In the genomic region with DNA sequence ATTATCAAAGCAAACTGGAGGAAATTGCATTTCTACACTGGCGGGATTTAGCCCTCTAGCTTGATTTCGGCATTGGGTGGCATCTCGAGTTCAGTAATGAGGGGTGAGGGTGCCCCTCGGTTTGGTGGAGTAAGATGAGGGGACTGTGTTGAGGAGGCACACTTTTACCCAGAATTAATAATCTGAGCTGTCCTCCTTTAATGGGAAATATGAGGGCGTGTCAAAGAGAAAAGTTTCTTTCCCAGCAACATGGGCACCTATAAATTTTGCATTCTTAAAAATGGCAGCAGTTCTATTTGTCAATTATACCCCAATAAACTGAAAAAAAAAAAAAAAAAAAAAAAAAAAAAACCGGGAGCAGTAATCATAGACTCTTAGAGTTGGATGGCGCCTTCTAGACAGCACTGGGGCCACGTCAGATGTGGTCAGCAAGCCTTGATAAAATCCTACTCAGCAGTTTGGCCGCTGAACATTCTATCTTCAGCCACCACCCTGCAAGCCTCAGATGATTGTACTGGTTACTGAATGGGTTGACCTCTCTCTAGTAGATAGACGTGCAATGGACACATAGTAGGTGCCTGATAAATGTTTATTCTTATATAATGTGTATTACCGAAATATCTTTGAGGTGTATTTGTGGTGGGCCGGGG, we compare ENCODE assay signal across 8 cellular contexts. TPM values are rescaled to one million over a fixed set of nuclear protein-coding genes. Genes with fewer than 3 reads are reported as not detected.
DNase-seq lines count a peak whose midpoint lies in the region; TF ChIP-seq lines count a peak whose summit lies in the region.

No MANE protein-coding gene starts in this region.

- no peak for TF ChIP-seq EP300 in esophagus muscularis mucosa (IDR thresholded peaks at IDR 0.05)

- H3K9me3 Mint-ChIP-seq in neural crest cell: no peaks in the 10 kb centered on the region

- H3K4me1 Mint-ChIP-seq in neural crest cell: peaks cover 15% of the 10 kb centered on the region

- no peaks in the 10 kb centered on the region for H3K79me2 ChIP-seq in Karpas-422 (ENCODE audit: low read length)

- no peaks in the 10 kb centered on the region for H3K27me3 ChIP-seq in GM06990 (replicated peaks; ENCODE audit: control insufficient read depth, insufficient read depth, low read length)
- H3K27me3 ChIP-seq in SJCRH30: no peaks in the 10 kb centered on the region
- peaks cover 0 to 40% (median 4%) of the 10 kb centered on the region in 4 donors for H3K27me3 ChIP-seq in esophagus muscularis mucosa
- H3K27me3 ChIP-seq in Karpas-422 (ENCODE audit: low read length): no peaks in the 10 kb centered on the region

- no peak for DNase-seq in GM06990 (ENCODE audit: extremely low read depth, insufficient read length)
- DNase-seq in SJCRH30: peak in 1 of 2 experiments; percentile 14
- no peak for DNase-seq in esophagus muscularis mucosa (ENCODE audit: extremely low spot score)
- DNase-seq in neural crest cell (ENCODE audit: low read depth, low spot score): no peak
- DNase-seq in GM03348 (ENCODE audit: low spot score): no peak
- DNase-seq in foreskin melanocyte: no peak
- DNase-seq in Karpas-422: no peak
- DNase-seq in SIG-M5 treated with dmso at 0.1 percent for 504 hours (lab: John Stamatoyannopoulos, UW; ENCODE audit: unreplicated experiment): no peak

- TF ChIP-seq CTCF in GM06990 (IDR thresholded peaks at IDR 0.05; ENCODE audit: insufficient read depth, low read length, poor library complexity, severe bottlenecking): no peak
- no peak for TF ChIP-seq CTCF in esophagus muscularis mucosa (IDR thresholded peaks at IDR 0.05)
- no peak for TF ChIP-seq CTCF in neural crest cell (conservative IDR thresholded peaks at IDR 0.05)

- no peaks in the 10 kb centered on the region for H3K4me1 ChIP-seq in SJCRH30
- peaks cover 8 to 31% (median 27%) of the 10 kb centered on the region in 4 donors for H3K4me1 ChIP-seq in esophagus muscularis mucosa
- H3K4me1 ChIP-seq in Karpas-422 (ENCODE audit: low read length): no peaks in the 10 kb centered on the region

- H3K36me3 ChIP-seq in GM06990 (ENCODE audit: control insufficient read depth, insufficient read depth, low read length) (no peaks in the 10 kb centered on the region), SJCRH30 (no peaks in the 10 kb centered on the region), esophagus muscularis mucosa (no peaks in the 10 kb centered on the region), Karpas-422 (ENCODE audit: insufficient read depth, low read length) (no peaks in the 10 kb centered on the region)

- H3K4me2 ChIP-seq in Karpas-422 (ENCODE audit: low read depth, low read length, poor library complexity, severe bottlenecking): no peak overlapping the region

- no peaks in the 10 kb centered on the region for H3K36me3 Mint-ChIP-seq in neural crest cell (ENCODE audit: low read depth)

- H3K9me2 ChIP-seq in Karpas-422 (replicated peaks; ENCODE audit: insufficient read depth, low read length): no peaks in the 10 kb centered on the region

- H3K27ac ChIP-seq in SJCRH30 (no peak overlapping the region), esophagus muscularis mucosa (replicated peaks in 1 of 4) (peak overlapping the region; percentile 65 to 80 (median 75)), Karpas-422 (ENCODE audit: low read length) (no peak overlapping the region)

- H3K4me3 ChIP-seq in GM06990 (replicated peaks; ENCODE audit: low read depth, low read length): peak overlapping the region; percentile 65; the same call in 1 of the 2 replicates
- peak overlapping the region; percentile 63 for H3K4me3 ChIP-seq in SJCRH30
- H3K4me3 ChIP-seq in esophagus muscularis mucosa: peak overlapping the region; percentile 62 to 81 (median 70)
- no peak overlapping the region for H3K4me3 ChIP-seq in Karpas-422 (ENCODE audit: low read length)

- intact Hi-C loops in esophagus muscularis mucosa (cut with DNase I): no loop called here

- WGBS in esophagus muscularis mucosa: 35% methylated on average over 12 of the region's 12 CpGs

- no peak overlapping the region for H3K27ac Mint-ChIP-seq in neural crest cell (ENCODE audit: unreplicated experiment)

- H3K9me3 ChIP-seq in SJCRH30 (replicated peaks): no peaks in the 10 kb centered on the region
- H3K9me3 ChIP-seq in esophagus muscularis mucosa: no peaks in the 10 kb centered on the region
- no peaks in the 10 kb centered on the region for H3K9me3 ChIP-seq in Karpas-422 (ENCODE audit: low read length)

- no peak overlapping the region for H2AFZ ChIP-seq in Karpas-422 (ENCODE audit: low read length)

- H3K9ac ChIP-seq in Karpas-422 (ENCODE audit: low read length): no peak overlapping the region

- no peaks in the 10 kb centered on the region for H4K20me1 ChIP-seq in Karpas-422 (ENCODE audit: insufficient read depth, low read depth, low read length)

- H3K27me3 Mint-ChIP-seq in neural crest cell (ENCODE audit: low read depth): peaks cover 50% of the 10 kb centered on the region

- peak overlapping the region; percentile 90 for H3K4me3 Mint-ChIP-seq in neural crest cell

- no peak for TF ChIP-seq POLR2A in esophagus muscularis mucosa (IDR thresholded peaks at IDR 0.05; ENCODE audit: low read depth)

RNA-seq across cellular contexts. Expression of a gene that starts 0.9 kb away (rescaled TPM):
- total RNA-seq in SJCRH30 (2014; rRNA removed; shearing (Covaris generic)): 1.4 and 1.5 TPM in 2 replicates
- total RNA-seq in esophagus muscularis mucosa (10 to 100 TPM in 3 of 4 donors, 1 to 10 TPM in 1; 9.6 to 16.7 (median 14.9) TPM), neural crest cell (1.3 and 2.7 TPM in 2 replicates)
- total RNA-seq in Karpas-422 (2014; rRNA removed; shearing (Covaris generic); ENCODE audit: low replicate concordance): not detected in 2 replicates

Comparison
In these comparisons a context has a peak if more than half of its experiments do, and no peak if none do; other contexts are left out.
1. H3K27ac ChIP-seq: peak in esophagus muscularis mucosa (4 of 4); none in SJCRH30 (single experiment) and Karpas-422 (single experiment).